In genomic region chr11:119316017-119316728, GRCh38 we compare ENCODE assay signal across 8 cellular contexts. TPM values are rescaled to one million over a fixed set of nuclear protein-coding genes. Genes with fewer than 3 reads are reported as not detected.
DNase-seq lines count a peak whose midpoint lies in the region; ATAC-seq and TF ChIP-seq lines count a peak whose summit lies in the region.

No MANE protein-coding gene starts in this region.

- peak overlapping the region; percentile 87 for H3K4me3 ChIP-seq in SJCRH30
- H3K4me3 ChIP-seq in epithelial cell of proximal tubule (ENCODE audit: low read depth, low read length), result peak overlapping the region; percentile 76
- peak overlapping the region; percentile 69 for H3K4me3 ChIP-seq in naive thymus-derived CD4-positive, alpha-beta T cell (ENCODE audit: low read length)

- peaks cover 36% of the 10 kb centered on the region for H3K27me3 Mint-ChIP-seq in activated T-cell treated with anti-CD3 and anti-CD28 coated beads, Interleukin-2, amount 50 U/mL, for 24 hours
- peaks cover 5 to 45% (median 18%) of the 10 kb centered on the region in 5 donors for H3K27me3 Mint-ChIP-seq in naive thymus-derived CD4-positive, alpha-beta T cell

- H3K27ac ChIP-seq in SJCRH30, result peak overlapping the region; percentile 80
- H3K27ac ChIP-seq in naive thymus-derived CD4-positive, alpha-beta T cell (ENCODE audit: low read depth, low read length), result peak overlapping the region; percentile 28

- DNase-seq in activated T-cell treated with anti-CD3 and anti-CD28 coated beads, Interleukin-2, amount 50 U/mL, for 24 hours, result no peak
- DNase-seq in activated T-cell treated with anti-CD3 and anti-CD28 coated beads, Interleukin-2, amount 50 U/mL, for 48 hours, result no peak
- peak; percentile 44 to 46 for DNase-seq in SJCRH30
- DNase-seq in epithelial cell of proximal tubule (ENCODE audit: low read depth), result no peak
- DNase-seq in naive thymus-derived CD4-positive, alpha-beta T cell, result no peak
- DNase-seq in activated effector memory CD4-positive, alpha-beta T cell treated with Interleukin-2 at 50 U/mL for 16 hours, result no peak
- no peak for DNase-seq in KG1 (lab: John Stamatoyannopoulos, UW)

- H3K4me1 ChIP-seq in SJCRH30, result peaks cover 9% of the 10 kb centered on the region; the same call in 1 of the 2 replicates
- H3K4me1 ChIP-seq in naive thymus-derived CD4-positive, alpha-beta T cell (ENCODE audit: control insufficient read depth in 2 of 2, insufficient read depth in 2 of 2, low read length in 2 of 2), result peaks cover 10 to 21% of the 10 kb centered on the region in 2 donors

- H3K9me3 Mint-ChIP-seq in activated T-cell treated with anti-CD3 and anti-CD28 coated beads, Interleukin-2, amount 50 U/mL, for 24 hours, result no peaks in the 10 kb centered on the region
- no peaks in the 10 kb centered on the region for H3K9me3 Mint-ChIP-seq in naive thymus-derived CD4-positive, alpha-beta T cell

- peaks cover 28% of the 10 kb centered on the region for H3K4me1 Mint-ChIP-seq in activated T-cell treated with anti-CD3 and anti-CD28 coated beads, Interleukin-2, amount 50 U/mL, for 24 hours (ENCODE audit: low read depth)
- peaks cover under 1 to 28% (median 19%) of the 10 kb centered on the region in 7 donors for H3K4me1 Mint-ChIP-seq in naive thymus-derived CD4-positive, alpha-beta T cell

- no peak for ATAC-seq in naive thymus-derived CD4-positive, alpha-beta T cell
- no peak for ATAC-seq in GM21786 (IDR thresholded peaks at IDR 0.05; ENCODE audit: unreplicated experiment)

- H3K27ac Mint-ChIP-seq in activated T-cell treated with anti-CD3 and anti-CD28 coated beads, Interleukin-2, amount 50 U/mL, for 24 hours, result no peak overlapping the region
- peak overlapping the region in 1 of 9 donors; percentile 36 for H3K27ac Mint-ChIP-seq in naive thymus-derived CD4-positive, alpha-beta T cell

- no peaks in the 10 kb centered on the region; the same call in 1 of the 2 replicates for H3K36me3 ChIP-seq in SJCRH30
- H3K36me3 ChIP-seq in naive thymus-derived CD4-positive, alpha-beta T cell (ENCODE audit: control insufficient read depth in 2 of 3, insufficient read depth in 3 of 3, low read length in 3 of 3), result no peaks in the 10 kb centered on the region

- TF ChIP-seq CTCF in epithelial cell of proximal tubule (conservative IDR thresholded peaks at IDR 0.05; ENCODE audit: low read depth, low read length), result no peak

- H3K4me3 Mint-ChIP-seq in activated T-cell treated with anti-CD3 and anti-CD28 coated beads, Interleukin-2, amount 50 U/mL, for 24 hours, result peak overlapping the region; percentile 75
- peak overlapping the region; percentile 62 to 83 (median 78) for H3K4me3 Mint-ChIP-seq in naive thymus-derived CD4-positive, alpha-beta T cell

- intact Hi-C loops in naive thymus-derived CD4-positive, alpha-beta T cell (cut with micrococcal nuclease), result no loop called here

- H3K9me3 ChIP-seq in SJCRH30 (replicated peaks), result no peaks in the 10 kb centered on the region
- H3K9me3 ChIP-seq in naive thymus-derived CD4-positive, alpha-beta T cell (ENCODE audit: control insufficient read depth in 2 of 3, low read length in 3 of 3), result no peaks in the 10 kb centered on the region

- CTCF ChIA-PET in naive thymus-derived CD4-positive, alpha-beta T cell (lab: Charles Lee), result interaction anchor here (1.3 to 1.4 kb wide), 3 partner anchors 8 to 120 kb away, joined by 4 to 8 read pairs (median 4); no protein-coding TSS in a partner anchor

- H3K27me3 ChIP-seq in SJCRH30, result no peaks in the 10 kb centered on the region
- peaks cover 0 to 6% of the 10 kb centered on the region in 2 donors for H3K27me3 ChIP-seq in naive thymus-derived CD4-positive, alpha-beta T cell (ENCODE audit: control insufficient read depth in 2 of 2, insufficient read depth in 2 of 2, low read length in 2 of 2)

- H3K36me3 Mint-ChIP-seq in activated T-cell treated with anti-CD3 and anti-CD28 coated beads, Interleukin-2, amount 50 U/mL, for 24 hours (ENCODE audit: low read depth), result no peaks in the 10 kb centered on the region
- no peaks in the 10 kb centered on the region for H3K36me3 Mint-ChIP-seq in naive thymus-derived CD4-positive, alpha-beta T cell

- POLR2A ChIA-PET in naive thymus-derived CD4-positive, alpha-beta T cell (lab: Charles Lee), result interaction anchor here (0.8 to 2.1 kb wide), 3 partner anchors 8 to 248 kb away, joined by 3 to 7 read pairs (median 6); partner anchors contain the start of gene VPS11

RNA-seq across cellular contexts. Expression of gene MCAM, which starts 0.8 kb away (rescaled TPM):
- 30.2 and 31.7 TPM in 2 replicates for total RNA-seq in SJCRH30 (2014; rRNA removed; shearing (Covaris generic))
- total RNA-seq in epithelial cell of proximal tubule, result 660 and 1,105 TPM in 2 replicates
- total RNA-seq in naive thymus-derived CD4-positive, alpha-beta T cell, result 1 to 10 TPM in 2 of 5 experiments, under 1 TPM in 3; 0.08 to 5.1 (median 0.73) TPM
- under 1 TPM in 1 of 2 donors, not detected in 1; 0.26 TPM for polyA plus RNA-seq in naive thymus-derived CD4-positive, alpha-beta T cell

RNA-seq across cellular contexts. Expression of gene RNF26, which starts 18.2 kb away (rescaled TPM):
- total RNA-seq in SJCRH30 (2014; rRNA removed; shearing (Covaris generic)), result 8.3 and 10.4 TPM in 2 replicates
- total RNA-seq in epithelial cell of proximal tubule, result 18.6 and 21.8 TPM in 2 replicates
- 10 to 100 TPM; 16.9 to 28.3 (median 18.9) TPM for total RNA-seq in naive thymus-derived CD4-positive, alpha-beta T cell
- polyA plus RNA-seq in naive thymus-derived CD4-positive, alpha-beta T cell, result 10 to 100 TPM; 50.3 to 59.1 TPM

RNA-seq across cellular contexts. Expression of gene C1QTNF5, which starts 24.5 kb away (rescaled TPM):
- total RNA-seq in SJCRH30 (2014; rRNA removed; shearing (Covaris generic)), result 0.85 and 2.0 TPM in 2 replicates
- total RNA-seq in epithelial cell of proximal tubule, result 0.87 and 1.8 TPM in 2 replicates
- not detected for total RNA-seq in naive thymus-derived CD4-positive, alpha-beta T cell
- not detected for polyA plus RNA-seq in naive thymus-derived CD4-positive, alpha-beta T cell

RNA-seq across cellular contexts. Expression of gene MFRP, which starts 30.3 kb away (rescaled TPM):
- not detected in 2 replicates for total RNA-seq in SJCRH30 (2014; rRNA removed; shearing (Covaris generic))
- total RNA-seq in epithelial cell of proximal tubule, result not detected in 2 replicates
- total RNA-seq in naive thymus-derived CD4-positive, alpha-beta T cell, result not detected
- polyA plus RNA-seq in naive thymus-derived CD4-positive, alpha-beta T cell, result not detected

Comparison
In these comparisons a context has a peak if more than half of its experiments do, and no peak if none do; other contexts are left out.
1. DNase-seq: peak in SJCRH30 (2 of 2); none in activated T-cell treated with anti-CD3 and anti-CD28 coated beads, Interleukin-2, amount 50 U/mL, for 24 hours (single experiment), activated T-cell treated with anti-CD3 and anti-CD28 coated beads, Interleukin-2, amount 50 U/mL, for 48 hours (0 of 2), epithelial cell of proximal tubule (single experiment), naive thymus-derived CD4-positive, alpha-beta T cell (0 of 9), activated effector memory CD4-positive, alpha-beta T cell treated with Interleukin-2 at 50 U/mL for 16 hours (single experiment) and KG1 (single experiment).
2. RNA of gene MCAM, which starts 0.8 kb away (total RNA-seq): 660 to 1,105 TPM in epithelial cell of proximal tubule; 30.2 to 31.7 TPM in SJCRH30 and 0.08 to 5.1 TPM in naive thymus-derived CD4-positive, alpha-beta T cell; every median in the first group is over 10 times any median in the second.
3. Peak in every context shown above with its lines, with median percentiles within 50 percentile points of each other: H3K4me3 ChIP-seq.